Comparison of ENCODE assay signal across 8 cellular contexts in the genomic region with DNA sequence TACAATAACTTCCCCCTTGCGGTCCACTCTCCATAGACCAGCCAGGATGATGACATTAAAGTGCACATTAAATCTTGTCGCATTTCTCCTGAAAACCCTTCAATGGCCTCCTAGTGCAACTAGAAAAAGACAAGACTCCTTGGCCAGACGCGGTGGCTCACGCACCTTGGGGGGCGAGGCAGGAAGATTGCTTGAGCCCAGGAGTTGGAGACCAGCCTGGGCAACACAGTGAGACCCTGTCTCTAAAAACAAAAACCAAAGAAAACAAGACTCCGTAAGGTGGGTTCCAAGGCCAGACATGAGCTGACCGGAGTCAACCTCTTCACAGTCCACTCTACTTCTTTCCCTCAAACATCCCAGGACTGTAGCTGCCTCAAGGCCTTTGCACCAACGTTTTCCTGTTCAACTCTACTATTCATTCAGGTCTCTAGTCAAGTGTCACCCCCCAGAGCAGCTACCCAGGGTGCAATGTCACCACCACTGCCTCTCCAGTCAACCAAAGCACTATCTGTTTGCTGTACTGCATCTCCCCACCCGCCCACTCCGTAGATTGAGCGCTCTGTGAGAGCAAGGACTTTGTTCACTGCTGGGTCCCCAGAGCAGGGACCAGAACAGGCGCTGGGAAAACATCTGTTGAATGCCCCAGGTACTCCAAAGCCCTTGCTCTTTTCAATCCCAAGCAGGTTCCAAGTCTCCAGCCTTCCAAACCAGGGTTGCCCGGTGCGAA. TPM values are rescaled to one million over a fixed set of nuclear protein-coding genes. Genes with fewer than 3 reads are reported as not detected.
DNase-seq lines count a peak whose midpoint lies in the region; ATAC-seq and TF ChIP-seq lines count a peak whose summit lies in the region.

No MANE protein-coding gene starts in this region.

- H3K27ac Mint-ChIP-seq in osteocyte (ENCODE audit: unreplicated experiment), result peak overlapping the region; percentile 96

- ATAC-seq in HG03103 (IDR thresholded peaks at IDR 0.05; ENCODE audit: low read depth, unreplicated experiment), result peak; percentile 20

- peaks cover 27% of the 10 kb centered on the region for H3K4me1 Mint-ChIP-seq in osteocyte (ENCODE audit: unreplicated experiment)

- no peaks in the 10 kb centered on the region for H3K27me3 Mint-ChIP-seq in osteocyte (ENCODE audit: unreplicated experiment)

- no peak for TF ChIP-seq CTCF in osteocyte (IDR thresholded peaks at IDR 0.05)

- H3K9me3 Mint-ChIP-seq in osteocyte (ENCODE audit: unreplicated experiment), result no peaks in the 10 kb centered on the region

- H3K36me3 Mint-ChIP-seq in osteocyte (ENCODE audit: unreplicated experiment), result peaks cover 11% of the 10 kb centered on the region

- DNase-seq in NCI-H82 (lab: John Stamatoyannopoulos, UW) (peak; percentile 61), NCI-H82 treated with DMSO at 0.1 percent for 48 hours (lab: John Stamatoyannopoulos, UW; ENCODE audit: unreplicated experiment) (no peak), T-helper 9 cell (peak; percentile 7), erythroblast (lab: John Stamatoyannopoulos, UW) (peak; percentile 61 to 63), osteocyte (ENCODE audit: extremely low spot score, unreplicated experiment) (no peak), SHP77 (lab: John Stamatoyannopoulos, UW) (no peak), superior temporal gyrus (ENCODE audit: extremely low spot score) (no peak)

- H3K4me3 Mint-ChIP-seq in osteocyte (ENCODE audit: unreplicated experiment), result peak overlapping the region; percentile 97

- TF ChIP-seq POLR2A in erythroblast (IDR thresholded peaks at IDR 0.05; ENCODE audit: low read length), result no peak

RNA-seq across cellular contexts. Expression of a gene that starts 0.7 kb away (rescaled TPM):
- 22.7 and 25.0 TPM in 2 replicates for total RNA-seq in osteocyte

RNA-seq across cellular contexts. Expression of a gene that starts 1.1 kb away (rescaled TPM):
- total RNA-seq in osteocyte, result 66.0 and 77.4 TPM in 2 replicates

RNA-seq across cellular contexts. Expression of a gene that starts 46.3 kb away (rescaled TPM):
- not detected in 2 replicates for total RNA-seq in osteocyte

Comparison
In these comparisons a context has a peak if more than half of its experiments do, and no peak if none do; other contexts are left out.
1. DNase-seq: peak in NCI-H82 (single experiment), T-helper 9 cell (single experiment) and erythroblast (2 of 2); none in NCI-H82 treated with DMSO at 0.1 percent for 48 hours (single experiment), osteocyte (single experiment), SHP77 (0 of 2) and superior temporal gyrus (single experiment).